ENCODE assay signal across 1 cellular context in the genomic region with DNA sequence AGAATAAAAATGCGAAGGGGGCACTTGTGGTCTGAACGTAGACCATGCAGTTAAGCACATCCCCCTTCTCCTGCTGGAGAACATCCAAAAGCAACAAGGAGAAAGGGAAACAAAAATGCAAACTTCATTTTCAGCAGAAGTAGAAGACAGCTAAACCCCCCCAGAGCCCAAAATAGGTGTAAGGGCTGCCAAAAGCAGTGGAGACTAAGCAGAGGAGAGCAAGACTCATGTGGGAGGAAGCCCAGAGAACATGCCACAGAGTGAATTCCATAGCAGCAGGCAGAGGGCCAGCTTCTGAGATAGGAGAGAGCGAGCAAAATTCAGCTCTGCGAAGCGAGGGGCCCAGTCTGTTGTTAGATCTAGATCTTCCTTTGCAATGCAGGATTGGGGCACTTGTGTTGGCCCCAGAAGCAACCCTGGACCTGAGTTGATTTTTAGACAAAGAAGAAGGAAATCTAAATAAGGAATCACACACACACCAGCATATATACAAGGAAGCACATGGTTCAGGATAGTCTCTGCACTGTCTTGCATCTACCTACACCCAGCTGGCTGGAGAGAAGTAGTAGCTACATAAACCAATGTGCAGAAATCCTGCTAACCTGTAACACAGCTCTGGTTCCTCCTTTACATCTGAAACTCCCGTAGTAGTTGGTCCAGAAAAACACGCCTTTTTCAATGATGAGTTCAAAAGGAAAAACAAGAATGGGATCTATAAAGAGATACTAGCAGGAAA.
A peak's percentile ranks its signal among the peaks of the same experiment; 100 is the strongest.
TF ChIP-seq lines count a peak whose summit lies in the region.

No MANE protein-coding gene starts in this region.

TF ChIP-seq in GM23338, 12 proteins besides CTCF, POLR2A, EP300 and RAD21 (continued from another document):
- TF ChIP-seq, protein P1, sequence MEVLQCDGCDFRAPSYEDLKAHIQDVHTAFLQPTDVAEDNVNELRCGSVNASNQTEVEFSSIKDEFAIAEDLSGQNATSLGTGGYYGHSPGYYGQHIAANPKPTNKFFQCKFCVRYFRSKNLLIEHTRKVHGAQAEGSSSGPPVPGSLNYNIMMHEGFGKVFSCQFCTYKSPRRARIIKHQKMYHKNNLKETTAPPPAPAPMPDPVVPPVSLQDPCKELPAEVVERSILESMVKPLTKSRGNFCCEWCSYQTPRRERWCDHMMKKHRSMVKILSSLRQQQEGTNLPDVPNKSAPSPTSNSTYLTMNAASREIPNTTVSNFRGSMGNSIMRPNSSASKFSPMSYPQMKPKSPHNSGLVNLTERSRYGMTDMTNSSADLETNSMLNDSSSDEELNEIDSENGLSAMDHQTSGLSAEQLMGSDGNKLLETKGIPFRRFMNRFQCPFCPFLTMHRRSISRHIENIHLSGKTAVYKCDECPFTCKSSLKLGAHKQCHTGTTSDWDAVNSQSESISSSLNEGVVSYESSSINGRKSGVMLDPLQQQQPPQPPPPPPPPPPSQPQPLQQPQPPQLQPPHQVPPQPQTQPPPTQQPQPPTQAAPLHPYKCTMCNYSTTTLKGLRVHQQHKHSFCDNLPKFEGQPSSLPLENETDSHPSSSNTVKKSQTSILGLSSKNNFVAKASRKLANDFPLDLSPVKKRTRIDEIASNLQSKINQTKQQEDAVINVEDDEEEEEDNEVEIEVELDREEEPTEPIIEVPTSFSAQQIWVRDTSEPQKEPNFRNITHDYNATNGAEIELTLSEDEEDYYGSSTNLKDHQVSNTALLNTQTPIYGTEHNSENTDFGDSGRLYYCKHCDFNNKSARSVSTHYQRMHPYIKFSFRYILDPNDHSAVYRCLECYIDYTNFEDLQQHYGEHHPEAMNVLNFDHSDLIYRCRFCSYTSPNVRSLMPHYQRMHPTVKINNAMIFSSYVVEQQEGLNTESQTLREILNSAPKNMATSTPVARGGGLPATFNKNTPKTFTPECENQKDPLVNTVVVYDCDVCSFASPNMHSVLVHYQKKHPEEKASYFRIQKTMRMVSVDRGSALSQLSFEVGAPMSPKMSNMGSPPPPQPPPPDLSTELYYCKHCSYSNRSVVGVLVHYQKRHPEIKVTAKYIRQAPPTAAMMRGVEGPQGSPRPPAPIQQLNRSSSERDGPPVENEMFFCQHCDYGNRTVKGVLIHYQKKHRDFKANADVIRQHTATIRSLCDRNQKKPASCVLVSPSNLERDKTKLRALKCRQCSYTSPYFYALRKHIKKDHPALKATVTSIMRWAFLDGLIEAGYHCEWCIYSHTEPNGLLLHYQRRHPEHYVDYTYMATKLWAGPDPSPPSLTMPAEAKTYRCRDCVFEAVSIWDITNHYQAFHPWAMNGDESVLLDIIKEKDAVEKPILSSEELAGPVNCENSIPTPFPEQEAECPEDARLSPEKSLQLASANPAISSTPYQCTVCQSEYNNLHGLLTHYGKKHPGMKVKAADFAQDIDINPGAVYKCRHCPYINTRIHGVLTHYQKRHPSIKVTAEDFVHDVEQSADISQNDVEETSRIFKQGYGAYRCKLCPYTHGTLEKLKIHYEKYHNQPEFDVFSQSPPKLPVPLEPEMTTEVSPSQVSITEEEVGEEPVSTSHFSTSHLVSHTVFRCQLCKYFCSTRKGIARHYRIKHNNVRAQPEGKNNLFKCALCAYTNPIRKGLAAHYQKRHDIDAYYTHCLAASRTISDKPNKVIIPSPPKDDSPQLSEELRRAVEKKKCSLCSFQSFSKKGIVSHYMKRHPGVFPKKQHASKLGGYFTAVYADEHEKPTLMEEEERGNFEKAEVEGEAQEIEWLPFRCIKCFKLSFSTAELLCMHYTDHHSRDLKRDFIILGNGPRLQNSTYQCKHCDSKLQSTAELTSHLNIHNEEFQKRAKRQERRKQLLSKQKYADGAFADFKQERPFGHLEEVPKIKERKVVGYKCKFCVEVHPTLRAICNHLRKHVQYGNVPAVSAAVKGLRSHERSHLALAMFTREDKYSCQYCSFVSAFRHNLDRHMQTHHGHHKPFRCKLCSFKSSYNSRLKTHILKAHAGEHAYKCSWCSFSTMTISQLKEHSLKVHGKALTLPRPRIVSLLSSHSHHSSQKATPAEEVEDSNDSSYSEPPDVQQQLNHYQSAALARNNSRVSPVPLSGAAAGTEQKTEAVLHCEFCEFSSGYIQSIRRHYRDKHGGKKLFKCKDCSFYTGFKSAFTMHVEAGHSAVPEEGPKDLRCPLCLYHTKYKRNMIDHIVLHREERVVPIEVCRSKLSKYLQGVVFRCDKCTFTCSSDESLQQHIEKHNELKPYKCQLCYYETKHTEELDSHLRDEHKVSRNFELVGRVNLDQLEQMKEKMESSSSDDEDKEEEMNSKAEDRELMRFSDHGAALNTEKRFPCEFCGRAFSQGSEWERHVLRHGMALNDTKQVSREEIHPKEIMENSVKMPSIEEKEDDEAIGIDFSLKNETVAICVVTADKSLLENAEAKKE (CRISPR knock-in tag; IDR thresholded peaks at IDR 0.05), result peak; percentile 58
- no peak for TF ChIP-seq NANOG (IDR thresholded peaks at IDR 0.05; ENCODE audit: borderline replicate concordance)
- TF ChIP-seq STAT1 (IDR thresholded peaks at IDR 0.05; ENCODE audit: unreplicated experiment), result no peak
